8 cellular contexts compared by ENCODE assay signal in genomic region chr11:22539851-22540376, GRCh38.
DNase-seq lines count a peak whose midpoint lies in the region; ATAC-seq and TF ChIP-seq lines count a peak whose summit lies in the region.

No MANE protein-coding gene starts in this region.

- H3K4me1 ChIP-seq in heart left ventricle = no peaks in the 10 kb centered on the region

- H3K27ac Mint-ChIP-seq in type B pancreatic cell = no peak overlapping the region

- no peaks in the 10 kb centered on the region for H3K4me1 Mint-ChIP-seq in type B pancreatic cell (ENCODE audit: unreplicated experiment)

- H3K27ac ChIP-seq in heart left ventricle = no peak overlapping the region

- H3K27me3 Mint-ChIP-seq in type B pancreatic cell = peaks cover 2% of the 10 kb centered on the region

- ATAC-seq in heart left ventricle = no peak
- ATAC-seq in GM19023 (IDR thresholded peaks at IDR 0.05; ENCODE audit: unreplicated experiment) = no peak

- peaks cover 0 to 4% (median 0%) of the 10 kb centered on the region in 9 donors for H3K27me3 ChIP-seq in heart left ventricle

- no peaks in the 10 kb centered on the region for H3K9me3 Mint-ChIP-seq in type B pancreatic cell

- H3K4me3 ChIP-seq in heart left ventricle = no peak overlapping the region
- H3K4me3 ChIP-seq in fibroblast of pulmonary artery (replicated peaks; ENCODE audit: low read depth, low read length) = no peak overlapping the region

- no peaks in the 10 kb centered on the region for H3K36me3 Mint-ChIP-seq in type B pancreatic cell

- no peaks in the 10 kb centered on the region for H3K9me3 ChIP-seq in heart left ventricle

- no peak overlapping the region for H3K4me3 Mint-ChIP-seq in type B pancreatic cell

- TF ChIP-seq CTCF in heart left ventricle (IDR thresholded peaks at IDR 0.05) (peak in 11 of 12 donors; percentile 15 to 54 (median 39)), fibroblast of pulmonary artery (IDR thresholded peaks at IDR 0.05; ENCODE audit: low read length, missing control alignments) (peak; percentile 79), type B pancreatic cell (conservative IDR thresholded peaks at IDR 0.05) (peak; percentile 76)

- DNase-seq in heart left ventricle (no peak), cardiac septum (ENCODE audit: low spot score) (no peak), NCI-H526 treated with DMSO at 0.1 percent for 48 hours (lab: John Stamatoyannopoulos, UW) (peak; percentile 77), fibroblast of pulmonary artery (ENCODE audit: low read depth) (peak; percentile 53), type B pancreatic cell (ENCODE audit: extremely low spot score, unreplicated experiment) (no peak), SKM-1 treated with dmso at 0.1 percent for 144 hours (lab: John Stamatoyannopoulos, UW; ENCODE audit: unreplicated experiment) (no peak)
- DNase-seq in effector CD8-positive, alpha-beta T cell (lab: John Stamatoyannopoulos, UW) = no peak

- intact Hi-C loops in heart left ventricle (cut with DNase I) = loop anchor here (2.0 to 10.0 kb wide), 4 partner anchors 205 to 208 kb away; partner anchors contain the start of gene SLC17A6 (in 5 of the 10)
- intact Hi-C loops in cardiac septum (cut with DNase I) = no loop called here

- no peaks in the 10 kb centered on the region for H3K36me3 ChIP-seq in heart left ventricle

- no peak for TF ChIP-seq POLR2A in heart left ventricle (IDR thresholded peaks at IDR 0.05)

Comparison
In these comparisons a context has a peak if more than half of its experiments do, and no peak if none do; other contexts are left out.
1. DNase-seq: peak in NCI-H526 treated with DMSO at 0.1 percent for 48 hours (single experiment) and fibroblast of pulmonary artery (single experiment); none in heart left ventricle (0 of 5), cardiac septum (single experiment), type B pancreatic cell (single experiment), SKM-1 treated with dmso at 0.1 percent for 144 hours (single experiment) and effector CD8-positive, alpha-beta T cell (single experiment).
2. Peak in every context shown above with its lines, with median percentiles within 50 percentile points of each other: CTCF ChIP-seq.